Comparison of ENCODE assay signal across 8 cellular contexts in genomic region chr2:201182650-201183372, GRCh38. TPM values are rescaled to one million over a fixed set of nuclear protein-coding genes. Genes with fewer than 3 reads are reported as not detected.
DNase-seq lines count a peak whose midpoint lies in the region; ATAC-seq and TF ChIP-seq lines count a peak whose summit lies in the region.

A gene with protein sequence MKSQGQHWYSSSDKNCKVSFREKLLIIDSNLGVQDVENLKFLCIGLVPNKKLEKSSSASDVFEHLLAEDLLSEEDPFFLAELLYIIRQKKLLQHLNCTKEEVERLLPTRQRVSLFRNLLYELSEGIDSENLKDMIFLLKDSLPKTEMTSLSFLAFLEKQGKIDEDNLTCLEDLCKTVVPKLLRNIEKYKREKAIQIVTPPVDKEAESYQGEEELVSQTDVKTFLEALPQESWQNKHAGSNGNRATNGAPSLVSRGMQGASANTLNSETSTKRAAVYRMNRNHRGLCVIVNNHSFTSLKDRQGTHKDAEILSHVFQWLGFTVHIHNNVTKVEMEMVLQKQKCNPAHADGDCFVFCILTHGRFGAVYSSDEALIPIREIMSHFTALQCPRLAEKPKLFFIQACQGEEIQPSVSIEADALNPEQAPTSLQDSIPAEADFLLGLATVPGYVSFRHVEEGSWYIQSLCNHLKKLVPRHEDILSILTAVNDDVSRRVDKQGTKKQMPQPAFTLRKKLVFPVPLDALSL (plus strand): TSS chr2:201183141. CDS start chr2:201185778, 2,637 bp downstream.

- H3K36me3 ChIP-seq in CD4-positive, alpha-beta memory T cell (ENCODE audit: insufficient read depth, low read length) = peaks cover 10% of the 10 kb centered on the region
- peaks cover 0 to 3% of the 10 kb centered on the region in 2 donors for H3K36me3 ChIP-seq in lung (ENCODE audit: control insufficient read depth in 2 of 2, insufficient read depth in 2 of 2, low read length in 2 of 2)

- CTCF ChIA-PET in CD4-positive, alpha-beta memory T cell (lab: Charles Lee; ENCODE audit: partially characterized antibody) = interaction anchor here (0.6 to 3.4 kb wide), 39 partner anchors 9 to 996 kb away, joined by 3 to 280 read pairs (median 4); partner anchors contain the start of genes CASP8, CFLAR, NIF3L1 and PPIL3

- peaks cover 28 to 54% (median 40%) of the 10 kb centered on the region in 4 donors for H3K4me1 Mint-ChIP-seq in CD4-positive, alpha-beta memory T cell
- peaks cover 40% of the 10 kb centered on the region for H3K4me1 Mint-ChIP-seq in dendritic cell treated with granulocyte-macrophage colony-stimulating factor and Interleukin-4, amounts not matched to agents 40 ng/mL and 50 ng/mL, for 4 days (ENCODE audit: low read depth)

- intact Hi-C loops in CD4-positive, alpha-beta memory T cell (cut with micrococcal nuclease) = loop anchor here (1.0 to 2.0 kb wide), 5 partner anchors 29 to 996 kb away; no protein-coding TSS in a partner anchor
- intact Hi-C loops in dendritic cell treated with granulocyte-macrophage colony-stimulating factor and Interleukin-4, amounts not matched to agents 40 ng/mL and 50 ng/mL, for 4 days (cut with micrococcal nuclease) = loop anchor here (1.0 to 5.0 kb wide), 2 partner anchors 49 to 471 kb away; no protein-coding TSS in a partner anchor

- WGBS in lung, 2 donors = 16 to 20% methylated on average over 11 of the region's 11 CpGs

- H3K4me3 ChIP-seq in CD4-positive, alpha-beta memory T cell (ENCODE audit: low read length in 2 of 2) = peak within 1 kb of the TSS; percentile 54 to 87
- H3K4me3 ChIP-seq in lung = peak within 1 kb of the TSS; percentile 24

- H3K4me3 Mint-ChIP-seq in CD4-positive, alpha-beta memory T cell = peak within 1 kb of the TSS; percentile 90 to 99 (median 96)
- peak within 1 kb of the TSS; percentile 90 for H3K4me3 Mint-ChIP-seq in dendritic cell treated with granulocyte-macrophage colony-stimulating factor and Interleukin-4, amounts not matched to agents 40 ng/mL and 50 ng/mL, for 4 days

- peak; percentile 65 for TF ChIP-seq CTCF in lung (IDR thresholded peaks at IDR 0.05; ENCODE audit: control extremely low read depth, extremely low read depth)

- no peaks in the 10 kb centered on the region for H3K27me3 Mint-ChIP-seq in CD4-positive, alpha-beta memory T cell
- H3K27me3 Mint-ChIP-seq in dendritic cell treated with granulocyte-macrophage colony-stimulating factor and Interleukin-4, amounts not matched to agents 40 ng/mL and 50 ng/mL, for 4 days = no peaks in the 10 kb centered on the region

- ATAC-seq in GM18909 (IDR thresholded peaks at IDR 0.05; ENCODE audit: poor library complexity, unreplicated experiment) (peak; percentile 67), HG03139 (IDR thresholded peaks at IDR 0.05; ENCODE audit: unreplicated experiment) (peak; percentile 56), lung (ENCODE audit: insufficient read depth, low FRiP score) (peak; percentile 69), GM21526 (IDR thresholded peaks at IDR 0.05; ENCODE audit: low FRiP score, unreplicated experiment) (no peak)

- peaks cover 20 to 39% of the 10 kb centered on the region in 2 donors for H3K36me3 Mint-ChIP-seq in CD4-positive, alpha-beta memory T cell
- H3K36me3 Mint-ChIP-seq in dendritic cell treated with granulocyte-macrophage colony-stimulating factor and Interleukin-4, amounts not matched to agents 40 ng/mL and 50 ng/mL, for 4 days (ENCODE audit: low read depth) = peaks cover 36% of the 10 kb centered on the region

- no peaks in the 10 kb centered on the region for H3K27me3 ChIP-seq in CD4-positive, alpha-beta memory T cell (ENCODE audit: insufficient read depth, low read length)
- H3K27me3 ChIP-seq in lung (ENCODE audit: control insufficient read depth, insufficient read depth) = no peaks in the 10 kb centered on the region

- peak; percentile 62 to 81 (median 76) for DNase-seq in CD4-positive, alpha-beta memory T cell
- DNase-seq in lung (ENCODE audit: low spot score) = no peak
- no peak for DNase-seq in stimulated activated CD8-positive, alpha-beta memory T cell treated with anti-CD3 and anti-CD28 coated beads, Interleukin-4, amount 100 ng/mL, for 48 hours

- peaks cover 37% of the 10 kb centered on the region for H3K4me1 ChIP-seq in CD4-positive, alpha-beta memory T cell (ENCODE audit: insufficient read depth, low read length)
- peaks cover 0 to 2% of the 10 kb centered on the region in 2 donors for H3K4me1 ChIP-seq in lung (ENCODE audit: control insufficient read depth in 2 of 2, insufficient read depth in 2 of 2, low read length in 2 of 2)

- peaks cover 0 to 3% (median 0%) of the 10 kb centered on the region in 8 donors for H3K9me3 Mint-ChIP-seq in CD4-positive, alpha-beta memory T cell
- no peaks in the 10 kb centered on the region for H3K9me3 Mint-ChIP-seq in dendritic cell treated with granulocyte-macrophage colony-stimulating factor and Interleukin-4, amounts not matched to agents 40 ng/mL and 50 ng/mL, for 4 days

- POLR2A ChIA-PET in CD4-positive, alpha-beta memory T cell (lab: Charles Lee; ENCODE audit: partially characterized antibody) = interaction anchor here (0.7 to 2.9 kb wide), 27 partner anchors 9 to 319 kb away, joined by 3 to 109 read pairs (median 3); partner anchors contain the start of genes CASP8, CFLAR, CLK1 and NDUFB3

- H3K9me3 ChIP-seq in CD4-positive, alpha-beta memory T cell (ENCODE audit: control insufficient read depth in 1 of 2, low read length in 2 of 2) = no peaks in the 10 kb centered on the region
- no peaks in the 10 kb centered on the region for H3K9me3 ChIP-seq in lung (ENCODE audit: control insufficient read depth in 2 of 2, insufficient read depth in 1 of 2, low read length in 1 of 2)

- H3K27ac ChIP-seq in CD4-positive, alpha-beta memory T cell (ENCODE audit: low read depth, low read length) = peak within 1 kb of the TSS; percentile 75
- peak within 1 kb of the TSS; percentile 49 to 68 for H3K27ac ChIP-seq in lung (ENCODE audit: low read depth in 1 of 2, low read length in 1 of 2)

- peak within 1 kb of the TSS; percentile 92 to 98 (median 96) for H3K27ac Mint-ChIP-seq in CD4-positive, alpha-beta memory T cell
- H3K27ac Mint-ChIP-seq in dendritic cell treated with granulocyte-macrophage colony-stimulating factor and Interleukin-4, amounts not matched to agents 40 ng/mL and 50 ng/mL, for 4 days = peak within 1 kb of the TSS; percentile 93

TF ChIP-seq in PFSK-1, 5 proteins besides CTCF, POLR2A, EP300 and RAD21:
- TF ChIP-seq POLR2AphosphoS5 (IDR thresholded peaks at IDR 0.05; ENCODE audit: low read depth, low read length) (peak; percentile 60; the same call in 1 of the 2 replicates), FOXP2 (optimal IDR thresholded peaks at IDR 0.05; ENCODE audit: borderline replicate concordance, extremely low read depth, extremely low read length, insufficient read depth) (no peak), SIN3A (IDR thresholded peaks at IDR 0.05; ENCODE audit: borderline replicate concordance, insufficient read depth, low read length) (no peak), REST (IDR thresholded peaks at IDR 0.05; ENCODE audit: insufficient read depth in 1 of 2, low read depth in 2 of 2, low read length in 2 of 2) (no peak)

RNA-seq across cellular contexts. Expression of the gene that starts here (rescaled TPM):
- total RNA-seq in CD4-positive, alpha-beta memory T cell = 10 to 100 TPM; 30.6 to 36.6 TPM
- polyA plus RNA-seq in CD4-positive, alpha-beta memory T cell = 10 to 100 TPM; 15.3 to 15.5 TPM
- 0.46 TPM for polyA plus RNA-seq in PFSK-1 (2012; ENCODE audit: insufficient read length, low read depth)
- total RNA-seq in lung = 10 to 100 TPM; 24.3 to 74.4 TPM
- polyA plus RNA-seq in lung = 1 to 10 TPM; 8.9 to 9.1 TPM

Comparison
In these comparisons a context has a peak if more than half of its experiments do, and no peak if none do; other contexts are left out.
1. DNase-seq: peak in CD4-positive, alpha-beta memory T cell (5 of 5); none in lung (single experiment) and stimulated activated CD8-positive, alpha-beta memory T cell treated with anti-CD3 and anti-CD28 coated beads, Interleukin-4, amount 100 ng/mL, for 48 hours (single experiment).